Comparison of ENCODE assay signal across 8 cellular contexts in genomic region chr1:84298688-84299535, GRCh38. TPM values are rescaled to one million over a fixed set of nuclear protein-coding genes. Genes with fewer than 3 reads are reported as not detected.
A peak's percentile ranks its signal among the peaks of the same experiment; 100 is the strongest.
DNase-seq lines count a peak whose midpoint lies in the region; ATAC-seq and TF ChIP-seq lines count a peak whose summit lies in the region.

No MANE protein-coding gene starts in this region.

- H3K9me3 ChIP-seq in HAP-1: no peaks in the 10 kb centered on the region

- intact Hi-C loops in left colon (cut with DNase I, micrococcal nuclease): no loop called here

- in situ Hi-C loops in HAP-1 (cut with MboI; ENCODE audit: low sequenced_read_pairs): no loop called here

- peaks cover 26% of the 10 kb centered on the region for H3K4me1 ChIP-seq in HAP-1

- no peaks in the 10 kb centered on the region for H3K27me3 ChIP-seq in HAP-1 (ENCODE audit: low read depth)

- ATAC-seq in left colon: peak; percentile 52

- H3K36me3 ChIP-seq in HAP-1 (replicated peaks): no peaks in the 10 kb centered on the region

- H3K4me3 ChIP-seq in HAP-1 (peak overlapping the region; percentile 59), choroid plexus epithelial cell (ENCODE audit: low read depth, low read length) (peak overlapping the region; percentile 90)

- TF ChIP-seq CTCF in choroid plexus epithelial cell (conservative IDR thresholded peaks at IDR 0.05; ENCODE audit: low read depth, low read length): no peak

- DNase-seq in NCI-H2081 (lab: John Stamatoyannopoulos, UW): peak; percentile 35 to 42
- DNase-seq in NCI-H2081 treated with DMSO at 0.1 percent for 48 hours (lab: John Stamatoyannopoulos, UW): no peak
- DNase-seq in HAP-1 (ENCODE audit: low spot score in 2 of 2): peak; percentile 25 to 70
- peak; percentile 36 for DNase-seq in LHCN-M2 (ENCODE audit: low read depth)
- peak; percentile 65 for DNase-seq in UCSD-AML1 (lab: John Stamatoyannopoulos, UW; ENCODE audit: unreplicated experiment)
- DNase-seq in choroid plexus epithelial cell (ENCODE audit: low read depth): peak; percentile 12
- DNase-seq in left colon: peak; percentile 43 to 64
- peak; percentile 7 for DNase-seq in stimulated activated CD4-positive, alpha-beta T cell treated with anti-CD3 and anti-CD28 coated beads, Interleukin-2, amount 100 ng/mL, for 4 hours (ENCODE audit: low read depth)

RNA-seq across cellular contexts. Expression of gene SAMD13, which starts 2.6 kb away (rescaled TPM):
- 0.58 and 0.98 TPM in 2 replicates for total RNA-seq in LHCN-M2 (2014; rRNA removed)
- 0.21 TPM for polyA plus RNA-seq in LHCN-M2 (2012)
- total RNA-seq in left colon: 10 to 100 TPM; 24.5 to 29.9 TPM

Comparison
In these comparisons a context has a peak if more than half of its experiments do, and no peak if none do; other contexts are left out.
1. RNA of gene SAMD13, which starts 2.6 kb away (total RNA-seq): 24.5 to 29.9 TPM in left colon; 0.58 to 0.98 TPM in LHCN-M2; every median in the first group is over 10 times any median in the second.